Comparison of ENCODE assay signal across 2 cellular contexts in genomic region chr4:23889814-23890269, GRCh38.
TF ChIP-seq lines count a peak whose summit lies in the region.

PPARGC1A (minus strand) TSS chr4:23890047; CDS start chr4:23889957, 90 bp downstream.

TF ChIP-seq in HEK293T, 16 proteins besides CTCF, POLR2A, EP300 and RAD21 (continued from another document):
- TF ChIP-seq NFRKB (IDR thresholded peaks at IDR 0.05) (no peak), HDGF (IDR thresholded peaks at IDR 0.05; ENCODE audit: borderline replicate concordance) (no peak), CTBP1 (IDR thresholded peaks at IDR 0.05; ENCODE audit: borderline replicate concordance) (no peak), ELF4 (IDR thresholded peaks at IDR 0.05) (no peak), BHLHE40 (IDR thresholded peaks at IDR 0.05; ENCODE audit: borderline replicate concordance) (no peak)
- TF ChIP-seq, protein P1, sequence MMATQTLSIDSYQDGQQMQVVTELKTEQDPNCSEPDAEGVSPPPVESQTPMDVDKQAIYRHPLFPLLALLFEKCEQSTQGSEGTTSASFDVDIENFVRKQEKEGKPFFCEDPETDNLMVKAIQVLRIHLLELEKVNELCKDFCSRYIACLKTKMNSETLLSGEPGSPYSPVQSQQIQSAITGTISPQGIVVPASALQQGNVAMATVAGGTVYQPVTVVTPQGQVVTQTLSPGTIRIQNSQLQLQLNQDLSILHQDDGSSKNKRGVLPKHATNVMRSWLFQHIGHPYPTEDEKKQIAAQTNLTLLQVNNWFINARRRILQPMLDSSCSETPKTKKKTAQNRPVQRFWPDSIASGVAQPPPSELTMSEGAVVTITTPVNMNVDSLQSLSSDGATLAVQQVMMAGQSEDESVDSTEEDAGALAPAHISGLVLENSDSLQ (IDR thresholded peaks at IDR 0.05): peak; percentile 97

TF ChIP-seq in H1, 55 proteins besides CTCF, POLR2A, EP300 and RAD21 (continued from another document):
- 0 out of 2 replicates have a peak, but pooled peaks have one; percentile 49 for TF ChIP-seq CREB1 (IDR thresholded peaks at IDR 0.05)
